In the genomic region with DNA sequence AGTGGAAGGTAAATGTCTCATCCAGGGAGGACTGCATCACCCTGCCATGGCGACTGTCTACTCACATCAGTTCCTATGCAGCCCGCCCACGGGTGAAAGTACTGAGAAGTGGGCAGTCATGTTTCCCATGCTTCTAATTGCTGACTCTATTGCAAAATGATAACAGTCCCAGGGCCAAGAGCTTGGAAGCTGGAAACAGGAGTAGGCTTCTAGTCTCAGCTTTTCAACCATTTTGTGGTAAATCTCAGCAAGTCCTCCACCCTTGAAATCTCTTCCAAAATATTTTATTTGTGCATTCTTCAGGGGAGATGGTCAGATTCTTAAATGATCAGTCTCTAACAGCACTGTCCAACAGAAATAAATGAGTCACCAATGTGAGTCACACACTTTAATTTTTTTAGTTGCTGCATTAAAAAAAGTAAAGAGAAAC, we compare ENCODE assay signal across 13 cellular contexts.
DNase-seq lines count a peak whose midpoint lies in the region; ATAC-seq, FAIRE-seq and TF ChIP-seq lines count a peak whose summit lies in the region.
"Had no signal": no experiment of that assay in that cellular context is flagged by ENCODE, and none has a peak within 500 bp of the region (broad histone marks: within the 10 kb centered on the region; RNA-seq: fewer than 3 reads in every experiment).

No MANE protein-coding gene starts in this region.

- FAIRE-seq in RCC 7860 (lab: Jason Lieb, UNC) = peak; percentile 25

- no peak for ATAC-seq in HG03175 (IDR thresholded peaks at IDR 0.05; ENCODE audit: unreplicated experiment)

- no peak overlapping the region for H3K4me3 ChIP-seq in epithelial cell of esophagus (ENCODE audit: low read length)
- H3K4me3 ChIP-seq: spleen had no signal

- H3K4me1 Mint-ChIP-seq in nephron progenitor cell = peaks cover 21% of the 10 kb centered on the region

- H3K27ac Mint-ChIP-seq in nephron progenitor cell = no peak overlapping the region
- H3K27ac Mint-ChIP-seq: activated naive CD8-positive, alpha-beta T cell; T-helper 1 cell treated with Interleukin-12 subunit alpha and Interleukin-12 subunit beta and Interleukin-4 antibody, amounts not matched to agents 30 μg/mL and 1 μg/mL, for 36 hours had no signal

- H3K4me3 Mint-ChIP-seq in nephron progenitor cell = no peak overlapping the region
- H3K4me3 Mint-ChIP-seq: activated naive CD8-positive, alpha-beta T cell; T-helper 1 cell treated with Interleukin-12 subunit alpha and Interleukin-12 subunit beta and Interleukin-4 antibody, amounts not matched to agents 30 μg/mL and 1 μg/mL, for 36 hours had no signal

- no peaks in the 10 kb centered on the region for H3K9me3 Mint-ChIP-seq in nephron progenitor cell
- H3K9me3 Mint-ChIP-seq: T-helper 1 cell treated with Interleukin-12 subunit alpha and Interleukin-12 subunit beta and Interleukin-4 antibody, amounts not matched to agents 30 μg/mL and 1 μg/mL, for 36 hours had no signal

- DNase-seq in activated naive CD4-positive, alpha-beta T cell treated with Interleukin-2 at 50 U/mL for 16 hours = peak; percentile 37
- DNase-seq in activated naive CD4-positive, alpha-beta T cell (lab: John Stamatoyannopoulos, UW) = no peak
- DNase-seq in RCC 7860 (ENCODE audit: low spot score) = no peak
- DNase-seq in epithelial cell of esophagus (ENCODE audit: low read depth) = peak; percentile 26
- DNase-seq in stromal cell of bone marrow (ENCODE audit: low read depth) = peak; percentile 87
- DNase-seq in nephron progenitor cell = no peak
- DNase-seq in nucleus accumbens (lab: John Stamatoyannopoulos, UW) = no peak
- DNase-seq: Caco-2, NCI-H510A, spleen had no signal

- no peaks in the 10 kb centered on the region for H3K36me3 Mint-ChIP-seq in nephron progenitor cell (ENCODE audit: low read depth)
- H3K36me3 Mint-ChIP-seq: activated naive CD8-positive, alpha-beta T cell had no signal

- H3K27me3 Mint-ChIP-seq in nephron progenitor cell (ENCODE audit: low read depth, poor library complexity) = no peaks in the 10 kb centered on the region
- H3K27me3 Mint-ChIP-seq: activated naive CD8-positive, alpha-beta T cell had no signal

- TF ChIP-seq CTCF in epithelial cell of esophagus (IDR thresholded peaks at IDR 0.05; ENCODE audit: insufficient read depth, low read depth, low read length, missing control alignments) = no peak
- no peak for TF ChIP-seq CTCF in nephron progenitor cell (IDR thresholded peaks at IDR 0.05)

Comparison
In these comparisons a context has a peak if more than half of its experiments do, and no peak if none do; other contexts are left out.
1. DNase-seq: peak in activated naive CD4-positive, alpha-beta T cell treated with Interleukin-2 at 50 U/mL for 16 hours (single experiment), epithelial cell of esophagus (single experiment) and stromal cell of bone marrow (single experiment); none in activated naive CD4-positive, alpha-beta T cell (0 of 4), RCC 7860 (single experiment), nephron progenitor cell (single experiment) and nucleus accumbens (0 of 56).